ENCODE assay signal across 10 cellular contexts in the genomic region with DNA sequence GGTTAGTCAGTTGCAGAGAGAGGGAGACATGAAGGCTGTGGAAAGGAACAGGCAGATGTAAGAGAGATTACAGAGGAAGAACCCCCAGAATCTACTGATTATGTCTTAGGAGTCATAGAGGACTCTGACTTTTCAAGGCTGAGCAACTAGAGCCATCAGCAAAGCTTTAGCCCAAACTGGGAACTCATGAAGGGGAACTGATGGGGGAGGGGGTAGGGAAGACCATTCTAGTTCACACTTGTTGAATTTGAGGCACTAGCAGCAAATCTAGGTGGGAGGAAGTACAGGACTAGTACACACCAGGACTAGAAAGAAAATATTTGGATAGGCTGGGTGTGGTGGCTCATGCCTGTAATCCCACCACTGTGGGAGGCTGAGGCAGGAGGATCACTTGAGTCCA. TPM values are rescaled to one million over a fixed set of nuclear protein-coding genes. Genes with fewer than 3 reads are reported as not detected.
"Had no signal": no experiment of that assay in that cellular context is flagged by ENCODE, and none has a peak within 500 bp of the region (broad histone marks: within the 10 kb centered on the region; RNA-seq: fewer than 3 reads in every experiment).

No MANE protein-coding gene starts in this region.

- H3K9me3 Mint-ChIP-seq: activated naive CD4-positive, alpha-beta T cell treated with anti-CD3 and anti-CD28 coated beads, Interleukin-2, amount 50 U/mL, for 72 hours; activated T-cell treated with anti-CD3 and anti-CD28 coated beads, Interleukin-2, amount 50 U/mL, for 4 hours; brain; central memory CD8-positive, alpha-beta T cell; stimulated activated effector memory CD8-positive, alpha-beta T cell treated with anti-CD3 and anti-CD28 coated beads, Interleukin-12 subunit alpha, Interleukin-12 subunit beta, amount 100 ng/mL, for 72 hours had no signal

- H3K4me1 Mint-ChIP-seq: central memory CD8-positive, alpha-beta T cell had no signal

- DNase-seq: activated effector memory CD4-positive, alpha-beta T cell treated with anti-CD3 and anti-CD28 coated beads, Interleukin-2, amount 50 U/mL, for 16 hours; activated T-cell treated with anti-CD3 and anti-CD28 coated beads, Interleukin-2, amount 50 U/mL, for 4 hours; amygdala; effector CD4-positive, alpha-beta T cell; left ventricle myocardium superior; pancreas had no signal

- FAIRE-seq: pancreas had no signal

- H3K4me3 Mint-ChIP-seq: activated T-cell treated with anti-CD3 and anti-CD28 coated beads, Interleukin-2, amount 50 U/mL, for 4 hours; brain; central memory CD8-positive, alpha-beta T cell; stimulated activated effector memory CD8-positive, alpha-beta T cell treated with anti-CD3 and anti-CD28 coated beads, Interleukin-12 subunit alpha, Interleukin-12 subunit beta, amount 100 ng/mL, for 72 hours had no signal

- H3K27ac Mint-ChIP-seq: activated naive CD4-positive, alpha-beta T cell treated with anti-CD3 and anti-CD28 coated beads, Interleukin-2, amount 50 U/mL, for 72 hours; stimulated activated effector memory CD8-positive, alpha-beta T cell treated with anti-CD3 and anti-CD28 coated beads, Interleukin-12 subunit alpha, Interleukin-12 subunit beta, amount 100 ng/mL, for 72 hours had no signal

- H3K27me3 Mint-ChIP-seq: brain; central memory CD8-positive, alpha-beta T cell had no signal

RNA-seq across cellular contexts. Expression of a gene that starts 52.2 kb away (rescaled TPM):
- polyA plus RNA-seq: pancreas had no signal
